Comparison of ENCODE assay signal across 1 cellular context in the genomic region with DNA sequence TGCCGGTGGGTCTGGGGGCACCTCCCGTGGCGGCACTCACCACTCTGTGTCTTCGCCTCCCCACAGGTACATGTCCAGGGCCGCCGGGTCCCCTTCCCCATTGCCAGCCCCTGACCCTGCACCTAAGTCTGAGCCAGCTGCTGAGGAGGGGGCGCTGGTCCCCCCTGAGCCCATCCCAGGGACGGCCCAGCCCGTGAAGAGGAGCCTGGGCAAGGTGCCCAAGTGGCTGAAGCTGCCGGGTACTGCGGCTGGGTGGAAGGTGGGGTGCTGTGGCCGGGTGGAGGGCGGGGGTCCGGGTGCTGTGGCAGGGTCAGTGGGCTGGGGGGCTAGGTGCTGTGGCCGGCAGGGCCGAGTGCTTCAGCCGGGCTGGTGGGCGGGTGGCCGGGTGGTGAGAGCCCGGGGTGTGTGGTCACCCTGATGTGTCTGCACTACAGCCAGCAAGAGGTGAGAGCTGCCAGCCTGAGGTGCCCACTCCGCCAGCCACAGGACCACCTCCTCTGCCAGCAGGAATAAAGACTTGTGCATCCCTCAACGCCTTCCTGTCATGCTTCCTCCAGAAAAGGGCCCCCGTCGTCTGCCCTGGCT.
TF ChIP-seq lines count a peak whose summit lies in the region.

No MANE protein-coding gene starts in this region.

TF ChIP-seq in H1, 55 proteins besides CTCF, POLR2A, EP300 and RAD21:
- TF ChIP-seq BCL11A (IDR thresholded peaks at IDR 0.05; ENCODE audit: low read depth in 2 of 2, low read length in 2 of 2) (no peak), CBX5 (IDR thresholded peaks at IDR 0.05; ENCODE audit: low read depth, low read length) (no peak), MAFK (IDR thresholded peaks at IDR 0.05; ENCODE audit: low read depth, low read length) (no peak)
